8 cellular contexts compared by ENCODE assay signal in the genomic region with DNA sequence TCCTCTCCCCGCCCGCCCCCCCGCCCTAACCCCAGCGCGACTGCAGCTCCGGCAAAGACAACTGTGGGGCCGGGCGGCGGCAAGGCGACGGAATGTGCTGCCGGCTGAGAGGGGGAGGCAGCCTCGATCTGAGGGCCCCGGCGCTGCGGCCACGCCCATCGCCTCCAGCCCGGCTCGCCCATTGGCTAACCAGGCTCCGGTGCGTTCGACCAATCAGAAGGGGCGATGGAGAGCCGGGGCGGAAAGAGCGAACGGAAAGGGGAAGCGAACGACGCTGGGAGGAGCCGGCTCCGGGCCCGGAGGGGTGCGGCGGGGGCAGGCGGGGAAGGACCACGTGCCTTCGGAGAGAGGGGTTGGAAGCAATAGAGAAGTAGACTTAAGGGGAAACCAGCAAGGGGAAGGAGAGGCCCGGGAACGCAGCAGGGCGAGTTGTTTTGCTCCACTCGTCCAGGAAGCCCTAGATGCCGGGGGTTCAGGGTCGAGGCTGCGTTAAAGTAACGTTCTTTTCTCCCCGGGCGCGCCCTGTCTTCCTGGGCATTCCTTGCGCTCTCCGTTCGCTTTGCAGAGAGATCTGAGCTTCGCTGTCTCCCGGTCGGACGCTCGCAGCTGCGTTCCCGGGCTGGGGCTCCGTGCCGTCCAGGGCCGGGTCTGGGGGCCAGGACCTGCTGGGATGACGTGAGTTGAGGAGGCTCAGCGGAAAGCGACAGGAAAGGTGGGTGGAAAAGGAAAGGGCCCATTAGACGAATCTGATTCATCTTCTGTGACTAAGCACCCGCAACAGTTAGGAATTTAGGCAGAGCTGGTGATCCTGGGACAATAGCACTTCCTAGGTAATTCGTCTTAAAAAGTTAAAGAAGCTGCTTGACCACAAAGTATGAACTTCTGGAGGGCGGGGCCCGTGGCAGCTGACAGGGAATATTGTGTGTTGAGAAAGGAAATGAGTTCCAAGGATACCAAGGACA.
A peak's percentile ranks its signal among the peaks of the same experiment; 100 is the strongest.
DNase-seq lines count a peak whose midpoint lies in the region; ATAC-seq and TF ChIP-seq lines count a peak whose summit lies in the region.

A gene with protein sequence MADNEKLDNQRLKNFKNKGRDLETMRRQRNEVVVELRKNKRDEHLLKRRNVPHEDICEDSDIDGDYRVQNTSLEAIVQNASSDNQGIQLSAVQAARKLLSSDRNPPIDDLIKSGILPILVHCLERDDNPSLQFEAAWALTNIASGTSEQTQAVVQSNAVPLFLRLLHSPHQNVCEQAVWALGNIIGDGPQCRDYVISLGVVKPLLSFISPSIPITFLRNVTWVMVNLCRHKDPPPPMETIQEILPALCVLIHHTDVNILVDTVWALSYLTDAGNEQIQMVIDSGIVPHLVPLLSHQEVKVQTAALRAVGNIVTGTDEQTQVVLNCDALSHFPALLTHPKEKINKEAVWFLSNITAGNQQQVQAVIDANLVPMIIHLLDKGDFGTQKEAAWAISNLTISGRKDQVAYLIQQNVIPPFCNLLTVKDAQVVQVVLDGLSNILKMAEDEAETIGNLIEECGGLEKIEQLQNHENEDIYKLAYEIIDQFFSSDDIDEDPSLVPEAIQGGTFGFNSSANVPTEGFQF (minus strand): TSS at position 130 of the 962 bp plus-strand sequence. CDS start 289 bp downstream, outside the sequence.

- DNase-seq in AG09319 (ENCODE audit: extremely low read depth, low read depth): peak; percentile 93
- peak; percentile 94 for DNase-seq in NCI-H446 treated with DMSO at 0.1 percent for 48 hours (lab: John Stamatoyannopoulos, UW)
- DNase-seq in cerebellar cortex (ENCODE audit: low spot score): peak; percentile 96
- DNase-seq in islet precursor cell: peak; percentile 99
- peak; percentile 91 to 94 (median 94) for DNase-seq in stimulated activated CD4-positive, alpha-beta T cell treated with anti-CD3 and anti-CD28 coated beads, Interleukin-12 subunit alpha, Interleukin-12 subunit beta, amount 100 ng/mL, for 48 hours (ENCODE audit: low read depth in 2 of 3, low spot score in 1 of 3)

- ATAC-seq in GM19035 (IDR thresholded peaks at IDR 0.05; ENCODE audit: unreplicated experiment) (peak; percentile 93), HG03354 (IDR thresholded peaks at IDR 0.05; ENCODE audit: poor library complexity, severe bottlenecking, unreplicated experiment) (peak; percentile 94)
- peak; percentile 93 for ATAC-seq in activated CD4-positive, CD25-positive, alpha-beta regulatory T cell treated with anti-CD3 and anti-CD28 coated beads, Interleukin-2, amount 50 U/mL, for 24 hours

- no peak for TF ChIP-seq CTCF in AG09319 (IDR thresholded peaks at IDR 0.05; ENCODE audit: low read depth, low read length)

Comparison
In these comparisons a context has a peak if more than half of its experiments do, and no peak if none do; other contexts are left out.
1. Peak in every context shown above with its lines: DNase-seq and ATAC-seq.